ENCODE assay signal across 28 cellular contexts in genomic region chr2:198362777-198363176, GRCh38.
"Had no signal": no experiment of that assay in that cellular context is flagged by ENCODE, and none has a peak within 500 bp of the region (broad histone marks: within the 10 kb centered on the region; RNA-seq: fewer than 3 reads in every experiment).

No MANE protein-coding gene starts in this region.

- H3K4me1 ChIP-seq: neural progenitor cell, parathyroid adenoma, psoas muscle, spleen, suprapubic skin, testis, tibial artery, transverse colon, upper lobe of right lung, uterus had no signal

- H3K27me3 ChIP-seq: neural progenitor cell, ovary, testis, tibial artery, transverse colon, upper lobe of right lung, uterus had no signal

- H3K4me3 ChIP-seq: neural progenitor cell, ovary, psoas muscle, skin epidermis, smooth muscle cell, spleen, suprapubic skin, testis, tibial artery, transverse colon, upper lobe of right lung, uterus had no signal

- H2AFZ ChIP-seq: neural progenitor cell, parathyroid adenoma had no signal

- H3K36me3 ChIP-seq: neural progenitor cell, ovary, spleen, suprapubic skin, tibial artery, transverse colon, upper lobe of right lung, uterus had no signal

- H3K9me3 ChIP-seq: ovary, psoas muscle, spleen, suprapubic skin, testis, tibial artery, transverse colon, upper lobe of right lung, uterus had no signal

- H3K79me2 ChIP-seq: parathyroid adenoma had no signal

- H3K4me2 ChIP-seq: neural progenitor cell, smooth muscle cell had no signal

- DNase-seq: natural killer cell; occipital lobe; ovary; posterior cingulate gyrus; psoas muscle; right cardiac atrium; spleen; stimulated activated CD4-positive, alpha-beta T cell treated with anti-CD3 and anti-CD28 coated beads, Interleukin-12 subunit alpha, Interleukin-12 subunit beta, amount 100 ng/mL, for 4 hours; stimulated activated CD4-positive, alpha-beta T cell treated with anti-CD3 and anti-CD28 coated beads, Interleukin-1b, Interleukin-23, amount 100 ng/mL, for 48 hours; stimulated activated CD4-positive, alpha-beta T cell treated with anti-CD3 and anti-CD28 coated beads, Interleukin-4, amount 100 ng/mL, for 1 hour; stimulated activated CD4-positive, alpha-beta T cell treated with anti-CD3 and anti-CD28 coated beads, Interleukin-4, amount 100 ng/mL, for 4 hours; stimulated activated CD8-positive, alpha-beta memory T cell treated with anti-CD3 and anti-CD28 coated beads, Interleukin-4, amount 100 ng/mL, for 48 hours; stimulated activated naive CD4-positive, alpha-beta T cell; stimulated activated naive CD8-positive, alpha-beta T cell treated with anti-CD3 and anti-CD28 coated beads, Interleukin-15, amount 100 ng/mL, for 72 hours; stimulated activated naive CD8-positive, alpha-beta T cell treated with anti-CD3 and anti-CD28 coated beads, Interleukin-15, Interleukin-2, amounts not matched to agents 100 U/mL and 50 U/mL, for 24 hours; substantia nigra; testis; tibial artery; transverse colon; upper lobe of right lung; uterus had no signal

- H3K27ac ChIP-seq: neural progenitor cell, ovary, parathyroid adenoma, psoas muscle, skin epidermis, spleen, suprapubic skin, testis, tibial artery, transverse colon, upper lobe of right lung, uterus had no signal

- ATAC-seq: natural killer cell; psoas muscle; right cardiac atrium; sciatic nerve; stimulated activated memory B cell treated with anti-CD40 and anti-IgM and Interleukin-4, amounts not matched to agents 10 μg/mL and 1 μg/mL and 100 μg/mL, for 72 hours; stimulated activated naive CD8-positive, alpha-beta T cell treated with anti-CD3 and anti-CD28 coated beads, Interleukin-15, amount 100 ng/mL, for 72 hours; stimulated activated naive CD8-positive, alpha-beta T cell treated with anti-CD3 and anti-CD28 coated beads, Interleukin-15, Interleukin-2, amounts not matched to agents 100 U/mL and 50 U/mL, for 24 hours; upper lobe of right lung had no signal

- H3K9ac ChIP-seq: neural progenitor cell, parathyroid adenoma had no signal
